8 cellular contexts compared by ENCODE assay signal in the genomic region with DNA sequence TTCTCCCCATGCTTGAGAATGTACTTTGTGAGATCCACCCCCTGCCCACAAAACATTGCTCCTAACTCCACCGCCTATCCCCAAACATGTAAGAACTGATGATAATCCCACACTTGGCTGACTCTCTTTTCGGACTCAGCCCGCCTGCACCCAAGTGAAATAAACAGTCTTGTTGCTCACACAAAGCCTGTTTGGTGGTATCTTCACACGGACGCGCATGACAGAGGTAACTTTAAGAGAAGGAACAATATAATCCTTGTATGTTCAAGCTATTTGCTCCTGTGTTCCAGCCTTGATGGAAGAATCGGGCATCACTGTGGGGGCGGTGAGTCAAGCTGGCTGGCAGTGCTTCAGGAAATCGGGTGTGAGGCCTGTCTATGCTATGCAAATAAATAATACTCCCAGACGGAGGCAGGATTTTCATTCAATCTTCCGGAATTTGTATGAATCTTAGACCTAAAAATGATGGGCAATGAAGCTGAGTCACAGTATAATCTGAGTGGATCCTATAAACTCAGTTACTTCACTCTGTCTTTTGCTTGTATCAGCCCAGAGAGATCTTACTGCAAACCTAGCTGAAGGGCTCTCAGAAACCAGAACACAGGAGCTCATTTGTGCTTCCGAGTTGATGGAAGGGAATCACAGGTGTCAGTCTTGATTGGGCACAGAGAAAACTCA. TPM values are rescaled to one million over a fixed set of nuclear protein-coding genes. Genes with fewer than 3 reads are reported as not detected.
A peak's percentile ranks its signal among the peaks of the same experiment; 100 is the strongest.
DNase-seq lines count a peak whose midpoint lies in the region; ATAC-seq, FAIRE-seq and TF ChIP-seq lines count a peak whose summit lies in the region.

No MANE protein-coding gene starts in this region.

- H3K9me2 ChIP-seq in hepatocyte (replicated peaks; ENCODE audit: insufficient read depth), result no peaks in the 10 kb centered on the region

- no peaks in the 10 kb centered on the region for H3K79me2 ChIP-seq in hepatocyte

- no peak for FAIRE-seq in GM12892 (lab: Jason Lieb, UNC)

- TF ChIP-seq CTCF in 22Rv1 (IDR thresholded peaks at IDR 0.05) (no peak), hepatocyte (IDR thresholded peaks at IDR 0.05; ENCODE audit: poor library complexity) (no peak)

- H2AFZ ChIP-seq in hepatocyte, result no peak overlapping the region

- no peak for TF ChIP-seq POLR2A in GM12892 (IDR thresholded peaks at IDR 0.05; ENCODE audit: low read depth, low read length)

- ATAC-seq in GM21515 (IDR thresholded peaks at IDR 0.05; ENCODE audit: unreplicated experiment), result peak; percentile 24
- ATAC-seq in HG03025 (IDR thresholded peaks at IDR 0.05; ENCODE audit: low FRiP score, unreplicated experiment), result no peak

- H3K9me3 ChIP-seq in hepatocyte (ENCODE audit: low read depth), result no peaks in the 10 kb centered on the region

- no peaks in the 10 kb centered on the region for H3K36me3 ChIP-seq in hepatocyte (replicated peaks; ENCODE audit: insufficient read depth, low read depth)

- peak; percentile 62 to 72 for DNase-seq in SW 1271 (lab: John Stamatoyannopoulos, UW)
- DNase-seq in hepatocyte (ENCODE audit: low spot score), result peak; percentile 43
- DNase-seq in 8988T, result no peak
- no peak for DNase-seq in stimulated activated CD8-positive, alpha-beta memory T cell treated with anti-CD3 and anti-CD28 coated beads, Interleukin-4, amount 100 ng/mL, for 48 hours
- no peak for DNase-seq in GM12892 (ENCODE audit: insufficient read length)

- H3K27me3 ChIP-seq in hepatocyte, result no peaks in the 10 kb centered on the region

- peaks cover 38% of the 10 kb centered on the region for H3K4me1 ChIP-seq in hepatocyte (ENCODE audit: insufficient read depth)

- 59% methylated on average over 12 of the region's 12 CpGs for WGBS in hepatocyte (ENCODE audit: low lambda C conversion rate, missing lambda C conversion rate)

- H3K4me3 ChIP-seq in hepatocyte, result no peak overlapping the region

- H3K27ac ChIP-seq in 22Rv1, result peak overlapping the region; percentile 91
- H3K27ac ChIP-seq in hepatocyte, result peak overlapping the region; percentile 96

- peak overlapping the region; percentile 55 for H3K4me2 ChIP-seq in hepatocyte

- H4K20me1 ChIP-seq in hepatocyte (ENCODE audit: insufficient read depth, poor library complexity, severe bottlenecking), result no peaks in the 10 kb centered on the region

RNA-seq across cellular contexts. Expression of gene NT5E, which starts 45.2 kb away (rescaled TPM):
- total RNA-seq in hepatocyte, result 1.7 and 3.0 TPM in 2 replicates
- 1.8 and 2.0 TPM in 2 replicates for polyA plus RNA-seq in hepatocyte
- polyA plus RNA-seq in GM12892 (2012; ENCODE audit: missing spikeins), result 7.3 TPM

Comparison
In these comparisons a context has a peak if more than half of its experiments do, and no peak if none do; other contexts are left out.
1. DNase-seq: peak in SW 1271 (2 of 2) and hepatocyte (single experiment); none in 8988T (single experiment), stimulated activated CD8-positive, alpha-beta memory T cell treated with anti-CD3 and anti-CD28 coated beads, Interleukin-4, amount 100 ng/mL, for 48 hours (single experiment) and GM12892 (single experiment).